Comparison of ENCODE assay signal across 9 cellular contexts in genomic region chr4:24168658-24169057, GRCh38.
"Had no signal": no experiment of that assay in that cellular context is flagged by ENCODE, and none has a peak within 500 bp of the region (broad histone marks: within the 10 kb centered on the region; RNA-seq: fewer than 3 reads in every experiment).

No MANE protein-coding gene starts in this region.

- H3K9ac ChIP-seq: GM23248, KMS-11 had no signal

- H3K4me3 ChIP-seq: GM23248 had no signal

- H2AFZ ChIP-seq: GM23248 had no signal

- FAIRE-seq: H54 had no signal

- H3K27ac ChIP-seq: GM23248, HL-60, KMS-11 had no signal

- H3K4me2 ChIP-seq: KMS-11 had no signal

- DNase-seq: GM23248, GOT3, H9, HCEC 1CT, Karpas-422, KBM-7 had no signal
